ENCODE assay signal across 8 cellular contexts in genomic region chr16:58501242-58502131, GRCh38. TPM values are rescaled to one million over a fixed set of nuclear protein-coding genes. Genes with fewer than 3 reads are reported as not detected.
DNase-seq lines count a peak whose midpoint lies in the region; ATAC-seq lines count a peak whose summit lies in the region.

No MANE protein-coding gene starts in this region.

- peak overlapping the region; percentile 72 to 93 (median 82) for H3K4me3 Mint-ChIP-seq in IgD-negative memory B cell
- peak overlapping the region; percentile 79 to 90 for H3K4me3 Mint-ChIP-seq in stimulated activated naive CD8-positive, alpha-beta T cell treated with anti-CD3 and anti-CD28 coated beads, Interleukin-15, amount 100 ng/mL, for 72 hours

- H3K9me3 Mint-ChIP-seq in IgD-negative memory B cell: no peaks in the 10 kb centered on the region
- H3K9me3 Mint-ChIP-seq in stimulated activated naive CD8-positive, alpha-beta T cell treated with anti-CD3 and anti-CD28 coated beads, Interleukin-15, amount 100 ng/mL, for 72 hours: no peaks in the 10 kb centered on the region

- peaks cover 0 to 10% (median 3%) of the 10 kb centered on the region in 3 donors for H3K4me1 Mint-ChIP-seq in IgD-negative memory B cell
- peaks cover 46% of the 10 kb centered on the region for H3K4me1 Mint-ChIP-seq in stimulated activated naive CD8-positive, alpha-beta T cell treated with anti-CD3 and anti-CD28 coated beads, Interleukin-15, amount 100 ng/mL, for 72 hours

- peaks cover 7% of the 10 kb centered on the region for H3K27me3 Mint-ChIP-seq in IgD-negative memory B cell
- peaks cover 37% of the 10 kb centered on the region for H3K27me3 Mint-ChIP-seq in stimulated activated naive CD8-positive, alpha-beta T cell treated with anti-CD3 and anti-CD28 coated beads, Interleukin-15, amount 100 ng/mL, for 72 hours

- DNase-seq in activated CD4-positive, CD25-positive, alpha-beta regulatory T cell treated with anti-CD3 and anti-CD28 coated beads, Interleukin-2, amount 50 U/mL, for 72 hours: peak; percentile 54
- DNase-seq in ecto neural progenitor cell (ENCODE audit: low spot score) (peak; percentile 84), mesenteric fat pad (ENCODE audit: low spot score) (peak; percentile 85), A172 (ENCODE audit: low spot score) (no peak), HT-29 (ENCODE audit: low spot score) (no peak), cortex of kidney (lab: John Stamatoyannopoulos, UW) (no peak)
- DNase-seq in stimulated activated naive CD8-positive, alpha-beta T cell treated with anti-CD3 and anti-CD28 coated beads, Interleukin-15, amount 100 ng/mL, for 72 hours: peak; percentile 21 to 32

- no peaks in the 10 kb centered on the region for H3K36me3 Mint-ChIP-seq in IgD-negative memory B cell

- peak; percentile 41 for ATAC-seq in stimulated activated naive CD8-positive, alpha-beta T cell treated with anti-CD3 and anti-CD28 coated beads, Interleukin-15, amount 100 ng/mL, for 72 hours

- peak overlapping the region in 1 of 3 donors; percentile 71 for H3K27ac Mint-ChIP-seq in IgD-negative memory B cell
- H3K27ac Mint-ChIP-seq in stimulated activated naive CD8-positive, alpha-beta T cell treated with anti-CD3 and anti-CD28 coated beads, Interleukin-15, amount 100 ng/mL, for 72 hours: peak overlapping the region; percentile 67 to 90

RNA-seq across cellular contexts. Expression of gene NDRG4, which starts 1.5 kb away (rescaled TPM):
- polyA plus RNA-seq in IgD-negative memory B cell: 0.81 TPM
- total RNA-seq in mesenteric fat pad: 2.8 TPM
- total RNA-seq in A172 (2014; rRNA removed; shearing (Covaris generic)): 25.2 and 27.6 TPM in 2 replicates
- total RNA-seq in HT-29 (2014; rRNA removed; shearing (Covaris generic)): 1.8 and 2.1 TPM in 2 replicates

RNA-seq across cellular contexts. Expression of gene SETD6, which starts 13.8 kb away (rescaled TPM):
- 12.4 TPM for polyA plus RNA-seq in IgD-negative memory B cell
- 12.3 TPM for total RNA-seq in mesenteric fat pad
- total RNA-seq in A172 (2014; rRNA removed; shearing (Covaris generic)): 12.8 and 15.3 TPM in 2 replicates
- total RNA-seq in HT-29 (2014; rRNA removed; shearing (Covaris generic)): 66.1 and 83.3 TPM in 2 replicates

Comparison
In these comparisons a context has a peak if more than half of its experiments do, and no peak if none do; other contexts are left out.
1. DNase-seq: peak in activated CD4-positive, CD25-positive, alpha-beta regulatory T cell treated with anti-CD3 and anti-CD28 coated beads, Interleukin-2, amount 50 U/mL, for 72 hours (single experiment), ecto neural progenitor cell (single experiment), mesenteric fat pad (single experiment) and stimulated activated naive CD8-positive, alpha-beta T cell treated with anti-CD3 and anti-CD28 coated beads, Interleukin-15, amount 100 ng/mL, for 72 hours (2 of 2); none in A172 (single experiment), HT-29 (single experiment) and cortex of kidney (single experiment).